In genomic region chr9:128790536-128790935, GRCh38 we compare ENCODE assay signal across 28 cellular contexts.
"Had no signal": no experiment of that assay in that cellular context is flagged by ENCODE, and none has a peak within 500 bp of the region (broad histone marks: within the 10 kb centered on the region; RNA-seq: fewer than 3 reads in every experiment).

No MANE protein-coding gene starts in this region.

- H3K4me3 Mint-ChIP-seq: dendritic cell treated with granulocyte-macrophage colony-stimulating factor and Interleukin-4, amounts not matched to agents 40 ng/mL and 50 ng/mL, for 4 days; endodermal cell; mesothelial cell of epicardium; natural killer cell treated with Interleukin-12 subunit alpha and Interleukin-12 subunit beta and Interleukin-15 and Interleukin-18, amount 100 ng/mL, for 72 hours; neural progenitor cell; type B pancreatic cell had no signal

- H3K27me3 Mint-ChIP-seq: dendritic cell treated with granulocyte-macrophage colony-stimulating factor and Interleukin-4, amounts not matched to agents 40 ng/mL and 50 ng/mL, for 4 days; naive B cell; natural killer cell treated with Interleukin-12 subunit alpha and Interleukin-12 subunit beta and Interleukin-15 and Interleukin-18, amount 100 ng/mL, for 72 hours; progenitor cell of endocrine pancreas; type B pancreatic cell had no signal

- H3K9me3 Mint-ChIP-seq: dendritic cell treated with granulocyte-macrophage colony-stimulating factor and Interleukin-4, amounts not matched to agents 40 ng/mL and 50 ng/mL, for 4 days; endodermal cell; mesothelial cell of epicardium; naive B cell; natural killer cell treated with Interleukin-12 subunit alpha and Interleukin-12 subunit beta and Interleukin-15 and Interleukin-18, amount 100 ng/mL, for 72 hours; neural progenitor cell; type B pancreatic cell had no signal

- H3K36me3 Mint-ChIP-seq: type B pancreatic cell had no signal

- H3K27ac ChIP-seq: colonic mucosa, esophagus squamous epithelium, heart right ventricle, left lung, neural progenitor cell, parathyroid adenoma, right lobe of liver, stomach, testis, tibial artery had no signal

- ATAC-seq: heart right ventricle; left cardiac atrium; left lung; mucosa of descending colon; natural killer cell treated with Interleukin-12 subunit alpha and Interleukin-12 subunit beta and Interleukin-15 and Interleukin-18, amount 100 ng/mL, for 72 hours; right lobe of liver had no signal

- H3K27ac Mint-ChIP-seq: dendritic cell treated with granulocyte-macrophage colony-stimulating factor and Interleukin-4, amounts not matched to agents 40 ng/mL and 50 ng/mL, for 4 days; endodermal cell; mesothelial cell of epicardium; neural progenitor cell; progenitor cell of endocrine pancreas; type B pancreatic cell had no signal

- DNase-seq: colonic mucosa; effector CD8-positive, alpha-beta T cell; endodermal cell; esophagus squamous epithelium; foreskin melanocyte; glutamatergic neuron; heart right ventricle; hippocampal formation; left cardiac atrium; mesenchymal stem cell; mucosa of descending colon; naive B cell; right lobe of liver; stimulated activated CD4-positive, alpha-beta T cell treated with anti-CD3 and anti-CD28 coated beads, Interleukin-12 subunit alpha, Interleukin-12 subunit beta, amount 100 ng/mL, for 4 hours; stimulated activated CD4-positive, alpha-beta T cell treated with anti-CD3 and anti-CD28 coated beads, Interleukin-1b, Interleukin-23, amount 100 ng/mL, for 48 hours; stimulated activated CD4-positive, alpha-beta T cell treated with anti-CD3 and anti-CD28 coated beads, Interleukin-4, amount 100 ng/mL, for 1 hour; stimulated activated CD8-positive, alpha-beta memory T cell treated with anti-CD3 and anti-CD28 coated beads, Interleukin-4, amount 100 ng/mL, for 48 hours; stomach; testis; tibial artery had no signal
